ENCODE assay signal across 1 cellular context in the genomic region with DNA sequence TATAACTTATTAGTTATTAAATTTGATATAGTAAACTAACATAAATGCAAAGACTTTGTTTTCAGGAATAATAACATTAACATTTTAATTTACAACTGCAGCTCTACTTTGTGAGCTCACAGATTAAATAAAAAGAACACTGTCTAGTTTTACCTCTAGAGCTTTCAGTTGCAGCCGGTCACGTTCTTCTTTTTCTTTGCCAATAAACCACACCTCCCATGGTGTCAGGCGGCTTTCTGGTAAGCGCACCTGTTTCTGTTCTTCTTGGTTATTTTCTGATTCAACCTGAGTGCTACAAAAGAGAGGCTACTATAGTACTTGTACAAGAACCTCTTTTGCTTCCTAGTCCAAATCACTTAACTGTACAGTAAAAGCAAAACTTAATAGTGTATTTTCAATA.
TF ChIP-seq lines count a peak whose summit lies in the region.

No MANE protein-coding gene starts in this region.

TF ChIP-seq in GM23338, 12 proteins besides CTCF, POLR2A, EP300 and RAD21 (continued from another document):
- TF ChIP-seq REST (IDR thresholded peaks at IDR 0.05; ENCODE audit: unreplicated experiment), result no peak
- no peak for TF ChIP-seq STAT1 (IDR thresholded peaks at IDR 0.05; ENCODE audit: unreplicated experiment)
